In the genomic region with DNA sequence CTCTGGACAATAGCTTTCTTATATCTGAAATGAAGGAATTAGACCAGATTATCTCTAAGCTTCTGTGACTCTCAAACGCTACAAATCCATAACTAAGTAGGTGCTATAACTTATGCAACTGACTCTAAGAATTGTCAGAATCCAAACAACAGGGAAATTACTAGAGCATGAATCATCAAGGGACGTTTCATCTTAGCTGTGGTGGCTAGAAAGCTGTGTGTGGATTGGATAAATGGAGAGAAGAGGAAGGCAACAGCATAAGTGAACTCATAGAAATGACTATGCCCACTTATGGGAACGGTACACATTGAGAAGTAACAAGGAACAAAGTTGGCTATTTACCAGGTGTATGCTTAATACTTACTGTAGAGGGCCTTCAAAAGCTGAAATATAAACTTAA, we compare ENCODE assay signal across 10 cellular contexts.
DNase-seq lines count a peak whose midpoint lies in the region; ATAC-seq and TF ChIP-seq lines count a peak whose summit lies in the region.
"Had no signal": no experiment of that assay in that cellular context is flagged by ENCODE, and none has a peak within 500 bp of the region (broad histone marks: within the 10 kb centered on the region; RNA-seq: fewer than 3 reads in every experiment).

No MANE protein-coding gene starts in this region.

- H3K4me1 Mint-ChIP-seq in neural progenitor cell, result peaks cover 38% of the 10 kb centered on the region
- H3K4me1 Mint-ChIP-seq in activated CD8-positive, alpha-beta T cell treated with anti-CD3 and anti-CD28 coated beads for 36 hours (ENCODE audit: low read depth), result no peaks in the 10 kb centered on the region
- H3K4me1 Mint-ChIP-seq in activated naive CD8-positive, alpha-beta T cell treated with anti-CD3 and anti-CD28 coated beads, Interleukin-2, amount 50 U/mL, for 24 hours, result no peaks in the 10 kb centered on the region

- H3F3A ChIP-seq in neural progenitor cell (ENCODE audit: low read depth), result peaks cover 31% of the 10 kb centered on the region

- DNase-seq in DMS53 (lab: John Stamatoyannopoulos, UW) (peak; percentile 80), MV-4-11 (lab: John Stamatoyannopoulos, UW) (peak; percentile 10), dermis blood vessel endothelial cell (peak; percentile 91), neural progenitor cell (ENCODE audit: low spot score) (no peak)
- DNase-seq in activated CD8-positive, alpha-beta T cell treated with anti-CD3 and anti-CD28 coated beads for 36 hours, result no peak
- no peak for DNase-seq in activated naive CD8-positive, alpha-beta T cell treated with anti-CD3 and anti-CD28 coated beads, Interleukin-2, amount 50 U/mL, for 24 hours
- DNase-seq in activated CD4-positive, alpha-beta T cell treated with anti-CD3 and anti-CD28 coated beads for 48 hours, result no peak
- DNase-seq: DND-41, NCI-H526 treated with DMSO at 0.1 percent for 48 hours had no signal

- H3K79me2 ChIP-seq in neural progenitor cell (ENCODE audit: low read depth), result no peaks in the 10 kb centered on the region

- H3K27ac Mint-ChIP-seq in neural progenitor cell, result peak overlapping the region; percentile 97
- H3K27ac Mint-ChIP-seq in activated CD8-positive, alpha-beta T cell treated with anti-CD3 and anti-CD28 coated beads for 36 hours, result no peak overlapping the region
- H3K27ac Mint-ChIP-seq in activated naive CD8-positive, alpha-beta T cell treated with anti-CD3 and anti-CD28 coated beads, Interleukin-2, amount 50 U/mL, for 24 hours, result no peak overlapping the region

- H3K4me3 ChIP-seq in neural progenitor cell, result no peak overlapping the region

- no peak overlapping the region for H3K9ac ChIP-seq in neural progenitor cell

- H2AFZ ChIP-seq in neural progenitor cell (replicated peaks), result no peak overlapping the region

- intact Hi-C loops in activated CD8-positive, alpha-beta T cell treated with anti-CD3 and anti-CD28 coated beads for 36 hours (cut with micrococcal nuclease), result no loop called here

- no peak overlapping the region for H3K4me3 Mint-ChIP-seq in neural progenitor cell
- H3K4me3 Mint-ChIP-seq in activated CD8-positive, alpha-beta T cell treated with anti-CD3 and anti-CD28 coated beads for 36 hours, result no peak overlapping the region
- no peak overlapping the region for H3K4me3 Mint-ChIP-seq in activated naive CD8-positive, alpha-beta T cell treated with anti-CD3 and anti-CD28 coated beads, Interleukin-2, amount 50 U/mL, for 24 hours

- no peak for ATAC-seq in activated CD8-positive, alpha-beta T cell treated with anti-CD3 and anti-CD28 coated beads for 36 hours
- ATAC-seq in activated naive CD8-positive, alpha-beta T cell treated with anti-CD3 and anti-CD28 coated beads, Interleukin-2, amount 50 U/mL, for 24 hours, result no peak
- no peak for ATAC-seq in GM21576 (IDR thresholded peaks at IDR 0.05; ENCODE audit: unreplicated experiment)

- TF ChIP-seq CTCF in neural progenitor cell (IDR thresholded peaks at IDR 0.05), result no peak
- no peak for TF ChIP-seq CTCF in activated CD8-positive, alpha-beta T cell treated with anti-CD3 and anti-CD28 coated beads for 36 hours (IDR thresholded peaks at IDR 0.05)

- CTCF ChIA-PET in activated CD8-positive, alpha-beta T cell treated with anti-CD3 and anti-CD28 coated beads for 36 hours (lab: Charles Lee), result no interaction called here

- H3K4me2 ChIP-seq in neural progenitor cell, result peak overlapping the region; percentile 50

- H3K4me1 ChIP-seq in neural progenitor cell, result peaks cover 31% of the 10 kb centered on the region

- H3K27me3 Mint-ChIP-seq in neural progenitor cell (ENCODE audit: insufficient read depth, low read depth), result peaks cover 2% of the 10 kb centered on the region
- no peaks in the 10 kb centered on the region for H3K27me3 Mint-ChIP-seq in activated CD8-positive, alpha-beta T cell treated with anti-CD3 and anti-CD28 coated beads for 36 hours
- no peaks in the 10 kb centered on the region for H3K27me3 Mint-ChIP-seq in activated naive CD8-positive, alpha-beta T cell treated with anti-CD3 and anti-CD28 coated beads, Interleukin-2, amount 50 U/mL, for 24 hours

- H3K36me3 Mint-ChIP-seq in neural progenitor cell, result peaks cover 15% of the 10 kb centered on the region
- H3K36me3 Mint-ChIP-seq in activated CD8-positive, alpha-beta T cell treated with anti-CD3 and anti-CD28 coated beads for 36 hours (ENCODE audit: low read depth), result no peaks in the 10 kb centered on the region
- H3K36me3 Mint-ChIP-seq in activated naive CD8-positive, alpha-beta T cell treated with anti-CD3 and anti-CD28 coated beads, Interleukin-2, amount 50 U/mL, for 24 hours (ENCODE audit: low read depth), result no peaks in the 10 kb centered on the region

- no peaks in the 10 kb centered on the region for H3K36me3 ChIP-seq in neural progenitor cell

- peaks cover 25% of the 10 kb centered on the region for H3K9me3 Mint-ChIP-seq in neural progenitor cell
- no peaks in the 10 kb centered on the region for H3K9me3 Mint-ChIP-seq in activated CD8-positive, alpha-beta T cell treated with anti-CD3 and anti-CD28 coated beads for 36 hours
- peaks cover 9% of the 10 kb centered on the region for H3K9me3 Mint-ChIP-seq in activated naive CD8-positive, alpha-beta T cell treated with anti-CD3 and anti-CD28 coated beads, Interleukin-2, amount 50 U/mL, for 24 hours

- H3K9me3 ChIP-seq in neural progenitor cell (ENCODE audit: low read depth), result no peaks in the 10 kb centered on the region

- POLR2A ChIA-PET in activated CD8-positive, alpha-beta T cell treated with anti-CD3 and anti-CD28 coated beads for 36 hours (lab: Charles Lee), result no interaction called here

- H3K27ac ChIP-seq in neural progenitor cell, result peak overlapping the region; percentile 91

- H3K27me3 ChIP-seq in neural progenitor cell, result no peaks in the 10 kb centered on the region

- no peaks in the 10 kb centered on the region for H4K20me1 ChIP-seq in neural progenitor cell (ENCODE audit: low read depth)

Comparison
In these comparisons a context has a peak if more than half of its experiments do, and no peak if none do; other contexts are left out.
1. DNase-seq: peak in DMS53 (single experiment), MV-4-11 (single experiment) and dermis blood vessel endothelial cell (single experiment); none in neural progenitor cell (single experiment), activated CD8-positive, alpha-beta T cell treated with anti-CD3 and anti-CD28 coated beads for 36 hours (single experiment), activated naive CD8-positive, alpha-beta T cell treated with anti-CD3 and anti-CD28 coated beads, Interleukin-2, amount 50 U/mL, for 24 hours (single experiment) and activated CD4-positive, alpha-beta T cell treated with anti-CD3 and anti-CD28 coated beads for 48 hours (single experiment).